In genomic region chr10:49690673-49691356, GRCh38 we compare ENCODE assay signal across 28 cellular contexts. TPM values are rescaled to one million over a fixed set of nuclear protein-coding genes. Genes with fewer than 3 reads are reported as not detected.
DNase-seq lines count a peak whose midpoint lies in the region; ATAC-seq and TF ChIP-seq lines count a peak whose summit lies in the region.
"Had no signal": no experiment of that assay in that cellular context is flagged by ENCODE, and none has a peak within 500 bp of the region (broad histone marks: within the 10 kb centered on the region; RNA-seq: fewer than 3 reads in every experiment).

No MANE protein-coding gene starts in this region.

- H3K4me2 ChIP-seq in MM.1S (ENCODE audit: low read depth, low read length) = no peak overlapping the region
- H3K4me2 ChIP-seq: BLaER1 treated with 17β-estradiol and CSF1 and Interleukin-3, amounts not matched to agents 10 nM and 100 nM had no signal

- H3K27me3 ChIP-seq in BE2C = no peaks in the 10 kb centered on the region
- H3K27me3 ChIP-seq in iPS-18a (ENCODE audit: control insufficient read depth, insufficient read depth, low read length) = peaks cover 90% of the 10 kb centered on the region
- peaks cover 21% of the 10 kb centered on the region for H3K27me3 ChIP-seq in effector memory CD4-positive, alpha-beta T cell (replicated peaks; ENCODE audit: control insufficient read depth, insufficient read depth, low read length, poor library complexity, severe bottlenecking)
- no peaks in the 10 kb centered on the region for H3K27me3 ChIP-seq in MM.1S (replicated peaks; ENCODE audit: insufficient read depth, low read length)
- H3K27me3 ChIP-seq: vagina had no signal

- CTCF ChIA-PET in HEK293 (lab: Yijun Ruan, JAX) = no interaction called here

- H3K36me3 ChIP-seq in BE2C (no peaks in the 10 kb centered on the region), HEK293 (ENCODE audit: control insufficient read depth in 2 of 2, insufficient read depth in 1 of 2, low read length in 2 of 2) (no peaks in the 10 kb centered on the region), iPS-18a (ENCODE audit: control insufficient read depth, low read depth, low read length) (no peaks in the 10 kb centered on the region), MM.1S (replicated peaks; ENCODE audit: insufficient read depth, low read length) (no peaks in the 10 kb centered on the region)
- H3K36me3 ChIP-seq in effector memory CD4-positive, alpha-beta T cell (ENCODE audit: control insufficient read depth, insufficient read depth, low read length) = no peaks in the 10 kb centered on the region
- H3K36me3 ChIP-seq: BLaER1 treated with 17β-estradiol and CSF1 and Interleukin-3, amounts not matched to agents 10 nM and 100 nM; colonic mucosa; HAP-1; heart left ventricle; suprapubic skin; vagina had no signal

- no peak overlapping the region for H3K27ac Mint-ChIP-seq in T-helper 2 cell treated with Interferon-gamma antibody and Interleukin-4, amounts not matched to agents 5 μg/mL and 100 μg/mL, for 36 hours
- H3K27ac Mint-ChIP-seq: activated CD8-positive, alpha-beta T cell treated with anti-CD3 and anti-CD28 coated beads, Interleukin-2, amount 10 ng/mL, durations not matched to agents 7 days and 5 days; immature natural killer cell; progenitor cell of endocrine pancreas had no signal

- H3K27me3 Mint-ChIP-seq in T-helper 2 cell treated with Interferon-gamma antibody and Interleukin-4, amounts not matched to agents 5 μg/mL and 100 μg/mL, for 36 hours (ENCODE audit: low read depth) = peaks cover 49% of the 10 kb centered on the region

- no peak overlapping the region for H3K9ac ChIP-seq in iPS-18a (ENCODE audit: low read length)
- H3K9ac ChIP-seq in MM.1S (ENCODE audit: low read length) = no peak overlapping the region
- H3K9ac ChIP-seq: BLaER1 treated with 17β-estradiol and CSF1 and Interleukin-3, amounts not matched to agents 10 nM and 100 nM had no signal

- H3K4me3 Mint-ChIP-seq in T-helper 2 cell treated with Interferon-gamma antibody and Interleukin-4, amounts not matched to agents 5 μg/mL and 100 μg/mL, for 36 hours = no peak overlapping the region
- H3K4me3 Mint-ChIP-seq: activated CD8-positive, alpha-beta T cell treated with anti-CD3 and anti-CD28 coated beads, Interleukin-2, amount 10 ng/mL, durations not matched to agents 7 days and 5 days had no signal

- no peak overlapping the region for H2AFZ ChIP-seq in MM.1S (ENCODE audit: low read length)

- H3K36me3 Mint-ChIP-seq in T-helper 2 cell treated with Interferon-gamma antibody and Interleukin-4, amounts not matched to agents 5 μg/mL and 100 μg/mL, for 36 hours (ENCODE audit: low read depth) = no peaks in the 10 kb centered on the region

- no peaks in the 10 kb centered on the region for H3F3A ChIP-seq in MM.1S (ENCODE audit: insufficient read depth, low read length)

- no peaks in the 10 kb centered on the region for H3K4me1 Mint-ChIP-seq in T-helper 2 cell treated with Interferon-gamma antibody and Interleukin-4, amounts not matched to agents 5 μg/mL and 100 μg/mL, for 36 hours (ENCODE audit: low read depth)
- H3K4me1 Mint-ChIP-seq: immature natural killer cell had no signal

- H3K4me1 ChIP-seq in BE2C = no peaks in the 10 kb centered on the region
- H3K4me1 ChIP-seq in HEK293 (ENCODE audit: control insufficient read depth, insufficient read depth, low read length) = no peaks in the 10 kb centered on the region
- H3K4me1 ChIP-seq in iPS-18a (ENCODE audit: control insufficient read depth, low read depth, low read length) = peaks cover 42% of the 10 kb centered on the region
- H3K4me1 ChIP-seq in effector memory CD4-positive, alpha-beta T cell (ENCODE audit: control insufficient read depth, insufficient read depth, low read length, poor library complexity, severe bottlenecking) = no peaks in the 10 kb centered on the region
- H3K4me1 ChIP-seq in MM.1S (ENCODE audit: low read length) = no peaks in the 10 kb centered on the region
- H3K4me1 ChIP-seq: BLaER1 treated with 17β-estradiol and CSF1 and Interleukin-3, amounts not matched to agents 10 nM and 100 nM; colonic mucosa; HAP-1; heart left ventricle; suprapubic skin; vagina had no signal

- H3K9me3 ChIP-seq in BE2C (no peaks in the 10 kb centered on the region), HEK293 (ENCODE audit: control insufficient read depth, insufficient read depth, low read depth, low read length) (no peaks in the 10 kb centered on the region), iPS-18a (ENCODE audit: control insufficient read depth, low read depth, low read length) (peaks cover 5% of the 10 kb centered on the region), MM.1S (replicated peaks; ENCODE audit: insufficient read depth, low read length) (no peaks in the 10 kb centered on the region)
- peaks cover 3% of the 10 kb centered on the region for H3K9me3 ChIP-seq in effector memory CD4-positive, alpha-beta T cell (ENCODE audit: control insufficient read depth, low read length)
- H3K9me3 ChIP-seq: colonic mucosa, HAP-1, vagina had no signal

- H3K9me2 ChIP-seq in MM.1S (replicated peaks; ENCODE audit: insufficient read depth, low read length) = no peaks in the 10 kb centered on the region

- H3K4me3 ChIP-seq in BE2C (ENCODE audit: low read depth, low read length) (no peak overlapping the region), HEK293 (ENCODE audit: low read depth, low read length) (no peak overlapping the region), iPS-18a (ENCODE audit: low read length) (peak overlapping the region; percentile 41), MM.1S (ENCODE audit: low read length) (no peak overlapping the region)
- no peak overlapping the region for H3K4me3 ChIP-seq in effector memory CD4-positive, alpha-beta T cell (ENCODE audit: insufficient read depth, low read depth, low read length, poor library complexity, severe bottlenecking)
- H3K4me3 ChIP-seq: BLaER1 treated with 17β-estradiol and CSF1 and Interleukin-3, amounts not matched to agents 10 nM and 100 nM; colonic mucosa; HAP-1; heart left ventricle; lung; skin epidermis; suprapubic skin; vagina had no signal

- no peaks in the 10 kb centered on the region for H4K20me1 ChIP-seq in MM.1S (ENCODE audit: insufficient read depth, low read length)
- H4K20me1 ChIP-seq: BLaER1 treated with 17β-estradiol and CSF1 and Interleukin-3, amounts not matched to agents 10 nM and 100 nM had no signal

- H3K9me3 Mint-ChIP-seq in T-helper 2 cell treated with Interferon-gamma antibody and Interleukin-4, amounts not matched to agents 5 μg/mL and 100 μg/mL, for 36 hours = no peaks in the 10 kb centered on the region

- TF ChIP-seq CTCF in BE2C (IDR thresholded peaks at IDR 0.05; ENCODE audit: low read depth, low read length) = no peak
- TF ChIP-seq CTCF in HEK293 (tag by site-specific recombination; IDR thresholded peaks at IDR 0.05) = no peak
- TF ChIP-seq CTCF in MM.1S (IDR thresholded peaks at IDR 0.05; ENCODE audit: low read length) = no peak

- ATAC-seq in SK-N-SH treated with all-trans-retinoic acid at 6 μM for 48 hours = peak; percentile 95
- no peak for ATAC-seq in GM21390 (IDR thresholded peaks at IDR 0.05; ENCODE audit: unreplicated experiment)
- ATAC-seq: activated CD4-positive, CD25-positive, alpha-beta regulatory T cell treated with anti-CD3 and anti-CD28 coated beads, Interleukin-2, amount 50 U/mL, for 24 hours; activated CD8-positive, alpha-beta T cell treated with anti-CD3 and anti-CD28 coated beads, Interleukin-2, amount 10 ng/mL, durations not matched to agents 7 days and 5 days; heart left ventricle had no signal

- H3K27ac ChIP-seq in HEK293 (ENCODE audit: extremely low read depth, low read depth, low read length) (no peak overlapping the region), iPS-18a (ENCODE audit: low read length) (no peak overlapping the region), MM.1S (ENCODE audit: low read length) (no peak overlapping the region)
- H3K27ac ChIP-seq in effector memory CD4-positive, alpha-beta T cell (ENCODE audit: insufficient read depth, low read length, poor library complexity, severe bottlenecking) = no peak overlapping the region
- H3K27ac ChIP-seq: BLaER1 treated with 17β-estradiol and CSF1 and Interleukin-3, amounts not matched to agents 10 nM and 100 nM; colonic mucosa; heart left ventricle; skin epidermis; suprapubic skin; vagina had no signal

- H3K79me2 ChIP-seq in MM.1S (ENCODE audit: low read length) = no peaks in the 10 kb centered on the region

- POLR2A ChIA-PET in HEK293 (lab: Yijun Ruan, JAX) = no interaction called here

- DNase-seq in BE2C (peak; percentile 22), MM.1S (no peak)
- DNase-seq in effector memory CD4-positive, alpha-beta T cell = no peak
- DNase-seq in T-helper 2 cell treated with Interferon-gamma antibody and Interleukin-4, amounts not matched to agents 5 μg/mL and 100 μg/mL, for 36 hours (ENCODE audit: low spot score) = no peak
- DNase-seq: ACHN; activated CD8-positive, alpha-beta T cell treated with anti-CD3 and anti-CD28 coated beads, Interleukin-2, amount 10 ng/mL, durations not matched to agents 7 days and 5 days; activated gamma-delta T cell treated with Interleukin-2 at 50 U/mL for 16 hours; colonic mucosa; heart left ventricle; immature natural killer cell; Karpas-422; NCI-H187 treated with DMSO at 0.1 percent for 48 hours; NCI-H345; RPMI8226; stimulated activated CD4-positive, alpha-beta T cell treated with anti-CD3 and anti-CD28 coated beads, Interleukin-1b, Interleukin-23, amount 100 ng/mL, for 48 hours had no signal

TF ChIP-seq in HEK293, 187 proteins besides CTCF, POLR2A, EP300 and RAD21:
- TF ChIP-seq GLIS1 (tag by site-specific recombination; IDR thresholded peaks at IDR 0.05) = peak; percentile 61
- TF ChIP-seq ZNF133 (tag by site-specific recombination; IDR thresholded peaks at IDR 0.05) = no peak
- no peak for TF ChIP-seq ZBTB7A (tag by site-specific recombination; IDR thresholded peaks at IDR 0.05; ENCODE audit: low read depth)

TF ChIP-seq in SK-N-SH treated with all-trans-retinoic acid at 6 μM for 48 hours, 23 proteins besides CTCF, POLR2A, EP300 and RAD21:
- no peak for TF ChIP-seq TOX (CRISPR knock-in tag; IDR thresholded peaks at IDR 0.05; ENCODE audit: borderline replicate concordance)
- TF ChIP-seq TCF4 (CRISPR knock-in tag; IDR thresholded peaks at IDR 0.05; ENCODE audit: borderline replicate concordance) = 0 out of 2 replicates have a peak, but pooled peaks have one; percentile 21
TF ChIP-seq in SK-N-SH treated with all-trans-retinoic acid at 6 μM for 48 hours: peak in this region for 1.

RNA-seq across cellular contexts. Expression of gene C10orf53, which starts 11.4 kb away (rescaled TPM):
- polyA plus RNA-seq in BE2C (2012; ENCODE audit: insufficient read depth, insufficient read length, low read depth) = not detected
- polyA plus RNA-seq: adipose tissue, heart left ventricle, immature natural killer cell, lung had no signal
